ENCODE assay signal across 1 cellular context in the genomic region with DNA sequence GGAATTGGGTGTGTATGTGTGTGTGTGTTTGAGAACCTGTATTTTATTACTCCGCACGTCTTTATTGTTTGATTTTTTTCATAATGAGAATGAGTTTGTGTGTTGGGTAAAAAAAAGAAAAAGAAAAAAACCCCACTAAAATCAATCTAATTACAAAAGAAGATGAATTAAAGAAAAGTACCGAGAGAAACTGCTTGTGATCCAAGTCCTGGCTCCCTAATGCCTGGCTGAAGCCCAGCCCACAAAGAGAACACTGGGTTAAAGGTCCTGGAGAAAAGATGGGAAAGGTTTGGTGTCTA.
A peak's percentile ranks its signal among the peaks of the same experiment; 100 is the strongest.
TF ChIP-seq lines count a peak whose summit lies in the region.

No MANE protein-coding gene starts in this region.

TF ChIP-seq in HepG2, 621 proteins besides CTCF, POLR2A, EP300 and RAD21 (continued from another document and continues in another):
- TF ChIP-seq, protein P1, sequence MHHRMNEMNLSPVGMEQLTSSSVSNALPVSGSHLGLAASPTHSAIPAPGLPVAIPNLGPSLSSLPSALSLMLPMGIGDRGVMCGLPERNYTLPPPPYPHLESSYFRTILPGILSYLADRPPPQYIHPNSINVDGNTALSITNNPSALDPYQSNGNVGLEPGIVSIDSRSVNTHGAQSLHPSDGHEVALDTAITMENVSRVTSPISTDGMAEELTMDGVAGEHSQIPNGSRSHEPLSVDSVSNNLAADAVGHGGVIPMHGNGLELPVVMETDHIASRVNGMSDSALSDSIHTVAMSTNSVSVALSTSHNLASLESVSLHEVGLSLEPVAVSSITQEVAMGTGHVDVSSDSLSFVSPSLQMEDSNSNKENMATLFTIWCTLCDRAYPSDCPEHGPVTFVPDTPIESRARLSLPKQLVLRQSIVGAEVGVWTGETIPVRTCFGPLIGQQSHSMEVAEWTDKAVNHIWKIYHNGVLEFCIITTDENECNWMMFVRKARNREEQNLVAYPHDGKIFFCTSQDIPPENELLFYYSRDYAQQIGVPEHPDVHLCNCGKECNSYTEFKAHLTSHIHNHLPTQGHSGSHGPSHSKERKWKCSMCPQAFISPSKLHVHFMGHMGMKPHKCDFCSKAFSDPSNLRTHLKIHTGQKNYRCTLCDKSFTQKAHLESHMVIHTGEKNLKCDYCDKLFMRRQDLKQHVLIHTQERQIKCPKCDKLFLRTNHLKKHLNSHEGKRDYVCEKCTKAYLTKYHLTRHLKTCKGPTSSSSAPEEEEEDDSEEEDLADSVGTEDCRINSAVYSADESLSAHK (CRISPR knock-in tag; IDR thresholded peaks at IDR 0.05; ENCODE audit: borderline replicate concordance): no peak
- TF ChIP-seq TBP (CRISPR knock-in tag; IDR thresholded peaks at IDR 0.05) (no peak), MYC (CRISPR knock-in tag; IDR thresholded peaks at IDR 0.05; ENCODE audit: borderline replicate concordance) (no peak), ZNF256 (CRISPR knock-in tag; conservative IDR thresholded peaks at IDR 0.05) (peak; percentile 95; the same call in 1 of the 2 replicates), BCL6 (CRISPR knock-in tag; IDR thresholded peaks at IDR 0.05) (no peak), TAF1 (CRISPR knock-in tag; IDR thresholded peaks at IDR 0.05) (no peak), SYNCRIP (IDR thresholded peaks at IDR 0.05; ENCODE audit: insufficient read depth, low read depth, low read length) (no peak), ZNF652 (CRISPR knock-in tag; IDR thresholded peaks at IDR 0.05; ENCODE audit: borderline replicate concordance, low read depth) (peak; percentile 6; the same call in 1 of the 2 replicates), NCOA2 (CRISPR knock-in tag; IDR thresholded peaks at IDR 0.05) (no peak), ZNF432 (CRISPR knock-in tag; IDR thresholded peaks at IDR 0.05; ENCODE audit: borderline replicate concordance) (no peak), AHR (CRISPR knock-in tag; IDR thresholded peaks at IDR 0.05) (no peak), NBN (conservative IDR thresholded peaks at IDR 0.05) (no peak), MAZ (IDR thresholded peaks at IDR 0.05; ENCODE audit: borderline replicate concordance, low read depth, low read length) (no peak), MAZ (CRISPR knock-in tag; IDR thresholded peaks at IDR 0.05; ENCODE audit: low read depth) (no peak), TSC22D2 (CRISPR knock-in tag; IDR thresholded peaks at IDR 0.05; ENCODE audit: borderline replicate concordance) (no peak), ZNF251 (CRISPR knock-in tag; IDR thresholded peaks at IDR 0.05) (no peak), ZFY (CRISPR knock-in tag; IDR thresholded peaks at IDR 0.05) (no peak), HNRNPUL1 (IDR thresholded peaks at IDR 0.05; ENCODE audit: low read depth, low read length) (no peak), ZNF260 (CRISPR knock-in tag; IDR thresholded peaks at IDR 0.05; ENCODE audit: borderline replicate concordance, low read depth) (no peak), RFXANK (CRISPR knock-in tag; IDR thresholded peaks at IDR 0.05) (no peak), ZNF556 (CRISPR knock-in tag; IDR thresholded peaks at IDR 0.05; ENCODE audit: borderline replicate concordance) (no peak), GATAD2A (CRISPR knock-in tag; IDR thresholded peaks at IDR 0.05) (no peak), NR2F1 (CRISPR knock-in tag; IDR thresholded peaks at IDR 0.05) (0 out of 4 replicates have a peak, but pooled peaks of 1 of the 2 experiments have one; percentile 10), CBX1 (IDR thresholded peaks at IDR 0.05; ENCODE audit: low read depth) (no peak), WIZ (CRISPR knock-in tag; IDR thresholded peaks at IDR 0.05) (no peak), HNRNPK (IDR thresholded peaks at IDR 0.05; ENCODE audit: low read depth, low read length, poor library complexity, severe bottlenecking) (no peak), SALL2 (CRISPR knock-in tag; IDR thresholded peaks at IDR 0.05) (no peak), MED1 (CRISPR knock-in tag; IDR thresholded peaks at IDR 0.05) (no peak), NFYC (CRISPR knock-in tag; IDR thresholded peaks at IDR 0.05) (no peak), MXD4 (CRISPR knock-in tag; IDR thresholded peaks at IDR 0.05) (0 out of 2 replicates have a peak, but pooled peaks have one; percentile 7), ZNF10 (CRISPR knock-in tag; IDR thresholded peaks at IDR 0.05; ENCODE audit: borderline replicate concordance, low read depth) (no peak), ZNF24 (IDR thresholded peaks at IDR 0.05) (no peak), ZBTB7B (CRISPR knock-in tag; IDR thresholded peaks at IDR 0.05) (no peak)
- TF ChIP-seq, protein P2, sequence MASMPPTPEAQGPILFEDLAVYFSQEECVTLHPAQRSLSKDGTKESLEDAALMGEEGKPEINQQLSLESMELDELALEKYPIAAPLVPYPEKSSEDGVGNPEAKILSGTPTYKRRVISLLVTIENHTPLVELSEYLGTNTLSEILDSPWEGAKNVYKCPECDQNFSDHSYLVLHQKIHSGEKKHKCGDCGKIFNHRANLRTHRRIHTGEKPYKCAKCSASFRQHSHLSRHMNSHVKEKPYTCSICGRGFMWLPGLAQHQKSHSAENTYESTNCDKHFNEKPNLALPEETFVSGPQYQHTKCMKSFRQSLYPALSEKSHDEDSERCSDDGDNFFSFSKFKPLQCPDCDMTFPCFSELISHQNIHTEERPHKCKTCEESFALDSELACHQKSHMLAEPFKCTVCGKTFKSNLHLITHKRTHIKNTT (CRISPR knock-in tag; IDR thresholded peaks at IDR 0.05): no peak
- TF ChIP-seq, protein P3, sequence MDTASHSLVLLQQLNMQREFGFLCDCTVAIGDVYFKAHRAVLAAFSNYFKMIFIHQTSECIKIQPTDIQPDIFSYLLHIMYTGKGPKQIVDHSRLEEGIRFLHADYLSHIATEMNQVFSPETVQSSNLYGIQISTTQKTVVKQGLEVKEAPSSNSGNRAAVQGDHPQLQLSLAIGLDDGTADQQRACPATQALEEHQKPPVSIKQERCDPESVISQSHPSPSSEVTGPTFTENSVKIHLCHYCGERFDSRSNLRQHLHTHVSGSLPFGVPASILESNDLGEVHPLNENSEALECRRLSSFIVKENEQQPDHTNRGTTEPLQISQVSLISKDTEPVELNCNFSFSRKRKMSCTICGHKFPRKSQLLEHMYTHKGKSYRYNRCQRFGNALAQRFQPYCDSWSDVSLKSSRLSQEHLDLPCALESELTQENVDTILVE (CRISPR knock-in tag; IDR thresholded peaks at IDR 0.05): no peak
- TF ChIP-seq, protein P4, sequence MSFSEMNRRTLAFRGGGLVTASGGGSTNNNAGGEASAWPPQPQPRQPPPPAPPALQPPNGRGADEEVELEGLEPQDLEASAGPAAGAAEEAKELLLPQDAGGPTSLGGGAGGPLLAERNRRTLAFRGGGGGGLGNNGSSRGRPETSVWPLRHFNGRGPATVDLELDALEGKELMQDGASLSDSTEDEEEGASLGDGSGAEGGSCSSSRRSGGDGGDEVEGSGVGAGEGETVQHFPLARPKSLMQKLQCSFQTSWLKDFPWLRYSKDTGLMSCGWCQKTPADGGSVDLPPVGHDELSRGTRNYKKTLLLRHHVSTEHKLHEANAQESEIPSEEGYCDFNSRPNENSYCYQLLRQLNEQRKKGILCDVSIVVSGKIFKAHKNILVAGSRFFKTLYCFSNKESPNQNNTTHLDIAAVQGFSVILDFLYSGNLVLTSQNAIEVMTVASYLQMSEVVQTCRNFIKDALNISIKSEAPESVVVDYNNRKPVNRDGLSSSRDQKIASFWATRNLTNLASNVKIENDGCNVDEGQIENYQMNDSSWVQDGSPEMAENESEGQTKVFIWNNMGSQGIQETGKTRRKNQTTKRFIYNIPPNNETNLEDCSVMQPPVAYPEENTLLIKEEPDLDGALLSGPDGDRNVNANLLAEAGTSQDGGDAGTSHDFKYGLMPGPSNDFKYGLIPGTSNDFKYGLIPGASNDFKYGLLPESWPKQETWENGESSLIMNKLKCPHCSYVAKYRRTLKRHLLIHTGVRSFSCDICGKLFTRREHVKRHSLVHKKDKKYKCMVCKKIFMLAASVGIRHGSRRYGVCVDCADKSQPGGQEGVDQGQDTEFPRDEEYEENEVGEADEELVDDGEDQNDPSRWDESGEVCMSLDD (CRISPR knock-in tag; IDR thresholded peaks at IDR 0.05; ENCODE audit: borderline replicate concordance): no peak
- TF ChIP-seq, protein P5, sequence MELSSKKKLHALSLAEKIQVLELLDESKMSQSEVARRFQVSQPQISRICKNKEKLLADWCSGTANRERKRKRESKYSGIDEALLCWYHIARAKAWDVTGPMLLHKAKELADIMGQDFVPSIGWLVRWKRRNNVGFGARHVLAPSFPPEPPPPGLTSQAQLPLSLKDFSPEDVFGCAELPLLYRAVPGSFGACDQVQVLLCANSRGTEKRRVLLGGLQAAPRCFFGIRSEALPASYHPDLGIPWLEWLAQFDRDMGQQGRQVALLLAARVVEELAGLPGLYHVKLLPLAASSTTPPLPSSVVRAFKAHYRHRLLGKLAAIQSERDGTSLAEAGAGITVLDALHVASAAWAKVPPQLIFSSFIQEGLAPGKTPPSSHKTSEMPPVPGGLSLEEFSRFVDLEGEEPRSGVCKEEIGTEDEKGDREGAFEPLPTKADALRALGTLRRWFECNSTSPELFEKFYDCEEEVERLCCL (CRISPR knock-in tag; IDR thresholded peaks at IDR 0.05; ENCODE audit: borderline replicate concordance): 0 out of 2 replicates have a peak, but pooled peaks have one; percentile 22
- TF ChIP-seq, protein P6, sequence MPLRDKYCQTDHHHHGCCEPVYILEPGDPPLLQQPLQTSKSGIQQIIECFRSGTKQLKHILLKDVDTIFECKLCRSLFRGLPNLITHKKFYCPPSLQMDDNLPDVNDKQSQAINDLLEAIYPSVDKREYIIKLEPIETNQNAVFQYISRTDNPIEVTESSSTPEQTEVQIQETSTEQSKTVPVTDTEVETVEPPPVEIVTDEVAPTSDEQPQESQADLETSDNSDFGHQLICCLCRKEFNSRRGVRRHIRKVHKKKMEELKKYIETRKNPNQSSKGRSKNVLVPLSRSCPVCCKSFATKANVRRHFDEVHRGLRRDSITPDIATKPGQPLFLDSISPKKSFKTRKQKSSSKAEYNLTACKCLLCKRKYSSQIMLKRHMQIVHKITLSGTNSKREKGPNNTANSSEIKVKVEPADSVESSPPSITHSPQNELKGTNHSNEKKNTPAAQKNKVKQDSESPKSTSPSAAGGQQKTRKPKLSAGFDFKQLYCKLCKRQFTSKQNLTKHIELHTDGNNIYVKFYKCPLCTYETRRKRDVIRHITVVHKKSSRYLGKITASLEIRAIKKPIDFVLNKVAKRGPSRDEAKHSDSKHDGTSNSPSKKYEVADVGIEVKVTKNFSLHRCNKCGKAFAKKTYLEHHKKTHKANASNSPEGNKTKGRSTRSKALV (CRISPR knock-in tag; IDR thresholded peaks at IDR 0.05): 0 out of 2 replicates have a peak, but pooled peaks have one; percentile 15
- TF ChIP-seq, protein P7, sequence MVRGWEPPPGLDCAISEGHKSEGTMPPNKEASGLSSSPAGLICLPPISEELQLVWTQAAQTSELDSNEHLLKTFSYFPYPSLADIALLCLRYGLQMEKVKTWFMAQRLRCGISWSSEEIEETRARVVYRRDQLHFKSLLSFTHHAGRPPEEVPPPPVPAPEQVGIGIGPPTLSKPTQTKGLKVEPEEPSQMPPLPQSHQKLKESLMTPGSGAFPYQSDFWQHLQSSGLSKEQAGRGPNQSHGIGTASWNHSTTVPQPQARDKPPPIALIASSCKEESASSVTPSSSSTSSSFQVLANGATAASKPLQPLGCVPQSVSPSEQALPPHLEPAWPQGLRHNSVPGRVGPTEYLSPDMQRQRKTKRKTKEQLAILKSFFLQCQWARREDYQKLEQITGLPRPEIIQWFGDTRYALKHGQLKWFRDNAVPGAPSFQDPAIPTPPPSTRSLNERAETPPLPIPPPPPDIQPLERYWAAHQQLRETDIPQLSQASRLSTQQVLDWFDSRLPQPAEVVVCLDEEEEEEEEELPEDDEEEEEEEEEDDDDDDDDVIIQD (CRISPR knock-in tag; IDR thresholded peaks at IDR 0.05; ENCODE audit: low read depth): no peak
- TF ChIP-seq, protein P8, sequence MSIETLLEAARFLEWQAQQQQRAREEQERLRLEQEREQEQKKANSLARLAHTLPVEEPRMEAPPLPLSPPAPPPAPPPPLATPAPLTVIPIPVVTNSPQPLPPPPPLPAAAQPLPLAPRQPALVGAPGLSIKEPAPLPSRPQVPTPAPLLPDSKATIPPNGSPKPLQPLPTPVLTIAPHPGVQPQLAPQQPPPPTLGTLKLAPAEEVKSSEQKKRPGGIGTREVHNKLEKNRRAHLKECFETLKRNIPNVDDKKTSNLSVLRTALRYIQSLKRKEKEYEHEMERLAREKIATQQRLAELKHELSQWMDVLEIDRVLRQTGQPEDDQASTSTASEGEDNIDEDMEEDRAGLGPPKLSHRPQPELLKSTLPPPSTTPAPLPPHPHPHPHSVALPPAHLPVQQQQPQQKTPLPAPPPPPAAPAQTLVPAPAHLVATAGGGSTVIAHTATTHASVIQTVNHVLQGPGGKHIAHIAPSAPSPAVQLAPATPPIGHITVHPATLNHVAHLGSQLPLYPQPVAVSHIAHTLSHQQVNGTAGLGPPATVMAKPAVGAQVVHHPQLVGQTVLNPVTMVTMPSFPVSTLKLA (IDR thresholded peaks at IDR 0.05): no peak
- TF ChIP-seq, protein P9, sequence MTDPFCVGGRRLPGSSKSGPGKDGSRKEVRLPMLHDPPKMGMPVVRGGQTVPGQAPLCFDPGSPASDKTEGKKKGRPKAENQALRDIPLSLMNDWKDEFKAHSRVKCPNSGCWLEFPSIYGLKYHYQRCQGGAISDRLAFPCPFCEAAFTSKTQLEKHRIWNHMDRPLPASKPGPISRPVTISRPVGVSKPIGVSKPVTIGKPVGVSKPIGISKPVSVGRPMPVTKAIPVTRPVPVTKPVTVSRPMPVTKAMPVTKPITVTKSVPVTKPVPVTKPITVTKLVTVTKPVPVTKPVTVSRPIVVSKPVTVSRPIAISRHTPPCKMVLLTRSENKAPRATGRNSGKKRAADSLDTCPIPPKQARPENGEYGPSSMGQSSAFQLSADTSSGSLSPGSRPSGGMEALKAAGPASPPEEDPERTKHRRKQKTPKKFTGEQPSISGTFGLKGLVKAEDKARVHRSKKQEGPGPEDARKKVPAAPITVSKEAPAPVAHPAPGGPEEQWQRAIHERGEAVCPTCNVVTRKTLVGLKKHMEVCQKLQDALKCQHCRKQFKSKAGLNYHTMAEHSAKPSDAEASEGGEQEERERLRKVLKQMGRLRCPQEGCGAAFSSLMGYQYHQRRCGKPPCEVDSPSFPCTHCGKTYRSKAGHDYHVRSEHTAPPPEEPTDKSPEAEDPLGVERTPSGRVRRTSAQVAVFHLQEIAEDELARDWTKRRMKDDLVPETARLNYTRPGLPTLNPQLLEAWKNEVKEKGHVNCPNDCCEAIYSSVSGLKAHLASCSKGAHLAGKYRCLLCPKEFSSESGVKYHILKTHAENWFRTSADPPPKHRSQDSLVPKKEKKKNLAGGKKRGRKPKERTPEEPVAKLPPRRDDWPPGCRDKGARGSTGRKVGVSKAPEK (CRISPR knock-in tag; IDR thresholded peaks at IDR 0.05; ENCODE audit: borderline replicate concordance): no peak
- TF ChIP-seq, protein P10, sequence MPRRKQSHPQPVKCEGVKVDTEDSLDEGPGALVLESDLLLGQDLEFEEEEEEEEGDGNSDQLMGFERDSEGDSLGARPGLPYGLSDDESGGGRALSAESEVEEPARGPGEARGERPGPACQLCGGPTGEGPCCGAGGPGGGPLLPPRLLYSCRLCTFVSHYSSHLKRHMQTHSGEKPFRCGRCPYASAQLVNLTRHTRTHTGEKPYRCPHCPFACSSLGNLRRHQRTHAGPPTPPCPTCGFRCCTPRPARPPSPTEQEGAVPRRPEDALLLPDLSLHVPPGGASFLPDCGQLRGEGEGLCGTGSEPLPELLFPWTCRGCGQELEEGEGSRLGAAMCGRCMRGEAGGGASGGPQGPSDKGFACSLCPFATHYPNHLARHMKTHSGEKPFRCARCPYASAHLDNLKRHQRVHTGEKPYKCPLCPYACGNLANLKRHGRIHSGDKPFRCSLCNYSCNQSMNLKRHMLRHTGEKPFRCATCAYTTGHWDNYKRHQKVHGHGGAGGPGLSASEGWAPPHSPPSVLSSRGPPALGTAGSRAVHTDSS (CRISPR knock-in tag; conservative IDR thresholded peaks at IDR 0.05): no peak
